In genomic region chr19:12794196-12794921, GRCh38 we compare ENCODE assay signal across 9 cellular contexts. TPM values are rescaled to one million over a fixed set of nuclear protein-coding genes. Genes with fewer than 3 reads are reported as not detected.
A peak's percentile ranks its signal among the peaks of the same experiment; 100 is the strongest.
DNase-seq lines count a peak whose midpoint lies in the region; ATAC-seq and TF ChIP-seq lines count a peak whose summit lies in the region.
"Had no signal": no experiment of that assay in that cellular context is flagged by ENCODE, and none has a peak within 500 bp of the region (broad histone marks: within the 10 kb centered on the region; RNA-seq: fewer than 3 reads in every experiment).

No MANE protein-coding gene starts in this region.

- H3K9me3 ChIP-seq in mucosa of rectum (ENCODE audit: control insufficient read depth in 2 of 2, low read length in 2 of 2) = no peaks in the 10 kb centered on the region

- H3K36me3 Mint-ChIP-seq in MCF 10A (ENCODE audit: insufficient read depth, unreplicated experiment) = peaks cover 80% of the 10 kb centered on the region

- CTCF ChIA-PET in MCF 10A (lab: Yijun Ruan, JAX) = interaction anchor here (0.5 to 14.5 kb wide), 8 partner anchors 8 to 97 kb away, joined by 3 to 307 read pairs (median 3); partner anchors contain the start of gene HOOK2

- ATAC-seq in GM21529 (IDR thresholded peaks at IDR 0.05; ENCODE audit: unreplicated experiment) (no peak), HG03439 (IDR thresholded peaks at IDR 0.05; ENCODE audit: unreplicated experiment) (no peak)

- peak overlapping the region; percentile 94 for H3K4me3 Mint-ChIP-seq in MCF 10A (ENCODE audit: unreplicated experiment)

- no TSS peak for BruUV-seq in MCF 10A (replicated peaks; lab: Mats Ljungman, UMichigan)

- H3K4me1 ChIP-seq in ACC112 (ENCODE audit: control insufficient read depth, insufficient read depth, low read length, unreplicated experiment) = peaks cover 9% of the 10 kb centered on the region
- peaks cover 33 to 34% of the 10 kb centered on the region in 2 donors for H3K4me1 ChIP-seq in mucosa of rectum (ENCODE audit: control insufficient read depth in 2 of 2, insufficient read depth in 2 of 2, low read length in 2 of 2)

- H2AFZ ChIP-seq in ACC112 (ENCODE audit: low read length, unreplicated experiment) = no peak overlapping the region

- TF ChIP-seq CTCF in HL-60 (IDR thresholded peaks at IDR 0.05; ENCODE audit: insufficient read depth, low read length) (no peak), MCF 10A (IDR thresholded peaks at IDR 0.05; ENCODE audit: unreplicated experiment) (no peak)

- H3K27ac ChIP-seq in ACC112 (ENCODE audit: low read depth, low read length) (peak overlapping the region; percentile 100), HL-60 (replicated peaks) (peak overlapping the region; percentile 95), mucosa of rectum (ENCODE audit: low read depth in 2 of 2, low read length in 2 of 2) (peak overlapping the region; percentile 100)

- H3K36me3 ChIP-seq in ACC112 (ENCODE audit: insufficient read depth, low read length) (no peaks in the 10 kb centered on the region), mucosa of rectum (ENCODE audit: control insufficient read depth in 2 of 2, insufficient read depth in 2 of 2, low read length in 2 of 2) (peaks cover 2 to 4% of the 10 kb centered on the region in 2 donors)

- no peaks in the 10 kb centered on the region for H3K27me3 ChIP-seq in ACC112 (ENCODE audit: insufficient read depth, low read length)
- H3K27me3 ChIP-seq in HL-60 (ENCODE audit: insufficient read depth, poor library complexity, severe bottlenecking) = no peaks in the 10 kb centered on the region
- no peaks in the 10 kb centered on the region for H3K27me3 ChIP-seq in mucosa of rectum (ENCODE audit: control insufficient read depth in 2 of 2, insufficient read depth in 2 of 2, low read length in 2 of 2)

- H3K4me3 ChIP-seq in ACC112 (ENCODE audit: low read depth, low read length) = peak overlapping the region; percentile 93
- peak overlapping the region; percentile 91 for H3K4me3 ChIP-seq in HL-60 (replicated peaks; ENCODE audit: insufficient read depth, low read length)
- H3K4me3 ChIP-seq in mucosa of rectum (ENCODE audit: low read length in 2 of 2) = peak overlapping the region; percentile 93 to 96

- no peaks in the 10 kb centered on the region for H3K27me3 Mint-ChIP-seq in MCF 10A (ENCODE audit: insufficient read depth, unreplicated experiment)

- peak overlapping the region; percentile 95 for H3K27ac Mint-ChIP-seq in MCF 10A (ENCODE audit: low read depth, unreplicated experiment)

- intact Hi-C loops in MCF 10A (cut with micrococcal nuclease) = loop anchor here (5.0 kb wide), 1 partner anchor 72 kb away; the partner anchor contains the start of gene TNPO2

- peak overlapping the region; percentile 97 to 99 for H3K9ac ChIP-seq in mucosa of rectum (ENCODE audit: low read depth in 1 of 2, low read length in 2 of 2)

- H3K4me1 Mint-ChIP-seq in MCF 10A (ENCODE audit: insufficient read depth, unreplicated experiment) = peaks cover 29% of the 10 kb centered on the region

- POLR2A ChIA-PET in MCF 10A (lab: Yijun Ruan, JAX) = interaction anchor here (0.7 to 8.4 kb wide), 12 partner anchors 7 to 1733 kb away, joined by 3 to 410 read pairs (median 11); partner anchors contain the start of genes HOOK2, PRDX2, RNASEH2A and THSD8

- DNase-seq in HL-60 (ENCODE audit: low read depth in 1 of 2, low spot score in 1 of 2) (no peak), MCF 10A (ENCODE audit: unreplicated experiment) (no peak), NCI-H774 (lab: John Stamatoyannopoulos, UW) (no peak)
- DNase-seq in activated CD4-positive, alpha-beta T cell treated with anti-CD3 and anti-CD28 coated beads, Interleukin-2, amount 50 U/mL, for 4 hours = no peak

- no peaks in the 10 kb centered on the region for H3K9me3 Mint-ChIP-seq in MCF 10A (ENCODE audit: unreplicated experiment)

- H3K79me2 ChIP-seq in ACC112 (ENCODE audit: control insufficient read depth, insufficient read depth, low read length, unreplicated experiment) = peaks cover 20% of the 10 kb centered on the region

RNA-seq across cellular contexts. Expression of gene JUNB, which starts 3.1 kb away (rescaled TPM):
- 86.4 and 125 TPM in 2 replicates for total RNA-seq in MCF 10A (2022)

RNA-seq across cellular contexts. Expression of gene PRDX2, which starts 7.2 kb away (rescaled TPM):
- 224 and 295 TPM in 2 replicates for total RNA-seq in MCF 10A (2022)

RNA-seq across cellular contexts. Expression of gene THSD8, which starts 7.5 kb away (rescaled TPM):
- total RNA-seq in MCF 10A (2022) = 6.9 and 14.5 TPM in 2 replicates
- total RNA-seq: renal cortical epithelial cell had no signal

RNA-seq across cellular contexts. Expression of gene RNASEH2A, which starts 12.0 kb away (rescaled TPM):
- 11.2 and 16.7 TPM in 2 replicates for total RNA-seq in MCF 10A (2022)

RNA-seq across cellular contexts. Expression of gene HOOK2, which starts 19.0 kb away (rescaled TPM):
- total RNA-seq in MCF 10A (2022) = 31.6 and 32.8 TPM in 2 replicates
